Comparison of ENCODE assay signal across 9 cellular contexts in genomic region chr2:239263937-239264837, GRCh38.
A peak's percentile ranks its signal among the peaks of the same experiment; 100 is the strongest.
DNase-seq lines count a peak whose midpoint lies in the region; ATAC-seq and TF ChIP-seq lines count a peak whose summit lies in the region.
"Had no signal": no experiment of that assay in that cellular context is flagged by ENCODE, and none has a peak within 500 bp of the region (broad histone marks: within the 10 kb centered on the region; RNA-seq: fewer than 3 reads in every experiment).

No MANE protein-coding gene starts in this region.

- H2BK15ac ChIP-seq in mesenchymal stem cell (ENCODE audit: low read depth, poor library complexity, severe bottlenecking): peak overlapping the region; percentile 38

- TF ChIP-seq CTCF in AG04450 (IDR thresholded peaks at IDR 0.05; ENCODE audit: low read depth, low read length): no peak
- no peak for TF ChIP-seq CTCF in brain (conservative IDR thresholded peaks at IDR 0.05)
- no peak for TF ChIP-seq CTCF in omental fat pad (IDR thresholded peaks at IDR 0.05)

- POLR2A ChIA-PET in AG04450 (lab: Yijun Ruan, JAX): interaction anchor here (0.7 kb wide), 1 partner anchor 65 kb away, joined by 3 read pairs; no protein-coding TSS in a partner anchor

- peaks cover 46% of the 10 kb centered on the region for H3K4me1 ChIP-seq in mesenchymal stem cell (ENCODE audit: control insufficient read depth, insufficient read depth, low read depth, low read length)

- peak overlapping the region; percentile 73 for H3K27ac ChIP-seq in AG04450 (ENCODE audit: low read depth, low read length)
- H3K27ac ChIP-seq in mesenchymal stem cell (ENCODE audit: low read length, poor library complexity, severe bottlenecking): no peak overlapping the region

- no peaks in the 10 kb centered on the region for H3K27me3 Mint-ChIP-seq in brain

- peak overlapping the region; percentile 81 to 85 for H2BK12ac ChIP-seq in mesenchymal stem cell (ENCODE audit: low read length in 2 of 2)

- no peak for ATAC-seq in omental fat pad (ENCODE audit: low FRiP score)
- no peak for ATAC-seq in GM18867 (IDR thresholded peaks at IDR 0.05; ENCODE audit: unreplicated experiment)

- peaks cover 12% of the 10 kb centered on the region for H3K36me3 Mint-ChIP-seq in brain
- H3K36me3 Mint-ChIP-seq: memory B cell had no signal

- peaks cover 0 to 2% (median 0%) of the 10 kb centered on the region in 5 experiments for H3K9me3 Mint-ChIP-seq in brain
- H3K9me3 Mint-ChIP-seq: memory B cell had no signal

- H4K91ac ChIP-seq in mesenchymal stem cell (ENCODE audit: low read length): peak overlapping the region; percentile 81

- no peak overlapping the region for H3K4me3 ChIP-seq in AG04450 (ENCODE audit: low read depth, low read length)
- H3K4me3 ChIP-seq in mesenchymal stem cell (ENCODE audit: insufficient read depth in 1 of 2, low read depth in 1 of 2, low read length in 2 of 2): no peak overlapping the region

- H3K4me3 Mint-ChIP-seq in brain: no peak overlapping the region

- no peak overlapping the region for H3K4me2 ChIP-seq in mesenchymal stem cell (ENCODE audit: low read length, poor library complexity, severe bottlenecking)

- H4K8ac ChIP-seq in mesenchymal stem cell (ENCODE audit: low read length): peak overlapping the region; percentile 43

- H3K4me1 Mint-ChIP-seq in brain: peaks cover 59% of the 10 kb centered on the region

- DNase-seq in AG04450 (ENCODE audit: low read depth, low spot score) (no peak), NAMALWA (ENCODE audit: low spot score) (peak; percentile 49), mesenchymal stem cell (peak; percentile 50), NOMO-1 (lab: John Stamatoyannopoulos, UW; ENCODE audit: unreplicated experiment in 2 of 2) (no peak), omental fat pad (ENCODE audit: low spot score) (no peak), DMS153 treated with DMSO at 0.1 percent for 48 hours (lab: John Stamatoyannopoulos, UW; ENCODE audit: unreplicated experiment) (no peak)

- peak overlapping the region; percentile 67 to 98 (median 80) for H3K27ac Mint-ChIP-seq in brain
- H3K27ac Mint-ChIP-seq: memory B cell had no signal

- no peak overlapping the region for H3K23ac ChIP-seq in mesenchymal stem cell (ENCODE audit: low read length in 2 of 2)

- H2BK5ac ChIP-seq in mesenchymal stem cell (ENCODE audit: low read depth, low read length, poor library complexity, severe bottlenecking): no peak overlapping the region

- H3K18ac ChIP-seq in mesenchymal stem cell (ENCODE audit: low read depth in 1 of 2, low read length in 2 of 2): peak overlapping the region; percentile 77 to 88

- no peak overlapping the region for H2BK120ac ChIP-seq in mesenchymal stem cell (ENCODE audit: low read depth, low read length)

- 88% methylated on average over 27 of the region's 27 CpGs for WGBS in mesenchymal stem cell

- peak overlapping the region; percentile 25 for H3K9ac ChIP-seq in mesenchymal stem cell (ENCODE audit: low read length)

- H2AFZ ChIP-seq in mesenchymal stem cell (ENCODE audit: low read depth, low read length): no peak overlapping the region

- H3K27me3 ChIP-seq in AG04450 (ENCODE audit: control insufficient read depth, insufficient read depth, low read length) (no peaks in the 10 kb centered on the region), mesenchymal stem cell (ENCODE audit: control insufficient read depth in 1 of 2, insufficient read depth in 1 of 2, low read length in 2 of 2) (no peaks in the 10 kb centered on the region)

- CTCF ChIA-PET in AG04450 (lab: Charles Lee): interaction anchor here (0.6 kb wide), 1 partner anchor 10 kb away, joined by 3 read pairs; no protein-coding TSS in a partner anchor

- H2AK5ac ChIP-seq in mesenchymal stem cell (ENCODE audit: low read length, severe bottlenecking): peak overlapping the region; percentile 33

- peaks cover 79% of the 10 kb centered on the region for H3K79me1 ChIP-seq in mesenchymal stem cell (replicated peaks; ENCODE audit: low read length, poor library complexity, severe bottlenecking)

- no peaks in the 10 kb centered on the region for H3K36me3 ChIP-seq in mesenchymal stem cell (ENCODE audit: control insufficient read depth in 1 of 2, insufficient read depth in 2 of 2, low read depth in 1 of 2, low read length in 2 of 2)

- H3K9me3 ChIP-seq in AG04450 (ENCODE audit: control insufficient read depth, insufficient read depth, low read length) (peaks cover 4% of the 10 kb centered on the region; the same call in 1 of the 2 replicates), mesenchymal stem cell (ENCODE audit: control insufficient read depth, low read length) (no peaks in the 10 kb centered on the region)

- peak overlapping the region; percentile 13 to 42 for H3K4ac ChIP-seq in mesenchymal stem cell (ENCODE audit: low read depth in 1 of 2, low read length in 2 of 2)

- H3K14ac ChIP-seq in mesenchymal stem cell (ENCODE audit: low read length in 2 of 2): peak overlapping the region in 1 of 2 experiments; percentile 82

Comparison
In these comparisons a context has a peak if more than half of its experiments do, and no peak if none do; other contexts are left out.
1. DNase-seq: peak in NAMALWA (single experiment) and mesenchymal stem cell (single experiment); none in AG04450 (single experiment), NOMO-1 (0 of 2), omental fat pad (single experiment) and DMS153 treated with DMSO at 0.1 percent for 48 hours (single experiment).